Comparison of ENCODE assay signal across 20 cellular contexts in the genomic region with DNA sequence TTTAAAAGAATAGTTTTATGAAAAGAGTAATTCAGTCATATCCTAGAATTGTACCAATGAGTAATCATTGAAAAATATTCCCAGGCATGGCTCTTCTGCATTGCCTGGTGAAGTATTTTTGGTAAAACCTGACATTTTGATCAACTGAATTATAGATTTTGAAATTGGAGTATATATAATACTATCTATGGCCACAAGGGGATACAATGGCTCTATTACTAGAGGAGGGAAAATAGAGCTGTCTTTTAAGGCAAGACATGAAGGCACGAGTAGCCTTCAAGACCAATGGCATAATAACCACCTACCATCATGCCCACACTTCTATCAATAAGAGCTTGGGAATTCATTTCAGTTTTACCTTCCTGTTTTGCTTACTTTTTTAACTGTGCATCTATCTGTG.
DNase-seq lines count a peak whose midpoint lies in the region; ATAC-seq and TF ChIP-seq lines count a peak whose summit lies in the region.
"Had no signal": no experiment of that assay in that cellular context is flagged by ENCODE, and none has a peak within 500 bp of the region (broad histone marks: within the 10 kb centered on the region; RNA-seq: fewer than 3 reads in every experiment).

No MANE protein-coding gene starts in this region.

- no peaks in the 10 kb centered on the region for H3K9me3 Mint-ChIP-seq in neural crest cell
- H3K9me3 Mint-ChIP-seq in activated naive CD4-positive, alpha-beta T cell treated with anti-CD3 and anti-CD28 coated beads, Interleukin-2, amount 50 U/mL, for 72 hours, result peaks cover 0 to 13% of the 10 kb centered on the region in 2 donors
- H3K9me3 Mint-ChIP-seq: activated T-cell treated with anti-CD3 and anti-CD28 coated beads, Interleukin-2, amount 50 U/mL, for 24 hours had no signal

- no peaks in the 10 kb centered on the region for H3K36me3 Mint-ChIP-seq in neural crest cell (ENCODE audit: low read depth)
- no peaks in the 10 kb centered on the region for H3K36me3 Mint-ChIP-seq in activated naive CD4-positive, alpha-beta T cell treated with anti-CD3 and anti-CD28 coated beads, Interleukin-2, amount 50 U/mL, for 72 hours
- H3K36me3 Mint-ChIP-seq: natural killer cell had no signal

- no peak overlapping the region for H3K27ac ChIP-seq in coronary artery
- H3K27ac ChIP-seq: colonic mucosa, left lung, thyroid gland had no signal

- H3K9ac ChIP-seq in adipocyte (ENCODE audit: low read length), result no peak overlapping the region

- H3K27me3 ChIP-seq in GM06990 (replicated peaks; ENCODE audit: control insufficient read depth, insufficient read depth, low read length) (no peaks in the 10 kb centered on the region), adipocyte (replicated peaks; ENCODE audit: control insufficient read depth, insufficient read depth, low read length) (peaks cover 15% of the 10 kb centered on the region)
- H3K27me3 ChIP-seq: colonic mucosa, left lung, MG63, thyroid gland had no signal

- no peak overlapping the region for H3K4me3 Mint-ChIP-seq in neural crest cell
- H3K4me3 Mint-ChIP-seq: activated CD4-positive, alpha-beta T cell treated with anti-CD3 and anti-CD28 coated beads, Interleukin-2, amount 10 ng/mL, durations not matched to agents 24 days and 14 days; activated T-cell treated with anti-CD3 and anti-CD28 coated beads, Interleukin-2, amount 50 U/mL, for 24 hours; natural killer cell had no signal

- H3K9me3 ChIP-seq in adipocyte (ENCODE audit: control insufficient read depth, low read length), result no peaks in the 10 kb centered on the region
- H3K9me3 ChIP-seq: colonic mucosa, HAP-1, left lung, MG63, thyroid gland had no signal

- H3K27ac Mint-ChIP-seq in neural crest cell (ENCODE audit: unreplicated experiment), result no peak overlapping the region
- no peak overlapping the region for H3K27ac Mint-ChIP-seq in activated naive CD4-positive, alpha-beta T cell treated with anti-CD3 and anti-CD28 coated beads, Interleukin-2, amount 50 U/mL, for 72 hours
- H3K27ac Mint-ChIP-seq: activated CD4-positive, alpha-beta T cell treated with anti-CD3 and anti-CD28 coated beads, Interleukin-2, amount 10 ng/mL, durations not matched to agents 24 days and 14 days; activated T-cell treated with anti-CD3 and anti-CD28 coated beads, Interleukin-2, amount 50 U/mL, for 24 hours; natural killer cell had no signal

- H3K4me1 Mint-ChIP-seq in neural crest cell, result no peaks in the 10 kb centered on the region
- H3K4me1 Mint-ChIP-seq: activated CD4-positive, alpha-beta T cell treated with anti-CD3 and anti-CD28 coated beads, Interleukin-2, amount 10 ng/mL, durations not matched to agents 24 days and 14 days; natural killer cell had no signal

- H3K36me3 ChIP-seq in GM06990 (ENCODE audit: control insufficient read depth, insufficient read depth, low read length) (no peaks in the 10 kb centered on the region), adipocyte (ENCODE audit: control insufficient read depth, insufficient read depth, low read length, severe bottlenecking) (no peaks in the 10 kb centered on the region)
- H3K36me3 ChIP-seq: colonic mucosa, HAP-1, left lung, MG63, thyroid gland had no signal

- peak; percentile 36 for TF ChIP-seq CTCF in GM06990 (IDR thresholded peaks at IDR 0.05; ENCODE audit: insufficient read depth, low read length, poor library complexity, severe bottlenecking)
- TF ChIP-seq CTCF in neural crest cell (conservative IDR thresholded peaks at IDR 0.05), result peak; percentile 31
- no peak for TF ChIP-seq CTCF in coronary artery (IDR thresholded peaks at IDR 0.05)

- H3K4me1 ChIP-seq in adipocyte (ENCODE audit: control insufficient read depth, insufficient read depth, low read length), result no peaks in the 10 kb centered on the region
- H3K4me1 ChIP-seq: colonic mucosa, HAP-1, left lung, thyroid gland had no signal

- no peak for ATAC-seq in activated naive CD4-positive, alpha-beta T cell treated with anti-CD3 and anti-CD28 coated beads, Interleukin-2, amount 50 U/mL, for 72 hours
- ATAC-seq: esophagus mucosa, left lung, natural killer cell had no signal

- H3K27me3 Mint-ChIP-seq in neural crest cell (ENCODE audit: low read depth), result peaks cover 4% of the 10 kb centered on the region
- H3K27me3 Mint-ChIP-seq: activated CD4-positive, alpha-beta T cell treated with anti-CD3 and anti-CD28 coated beads, Interleukin-2, amount 10 ng/mL, durations not matched to agents 24 days and 14 days had no signal

- H3K4me3 ChIP-seq in GM06990 (replicated peaks; ENCODE audit: low read depth, low read length) (no peak overlapping the region), adipocyte (ENCODE audit: low read length) (no peak overlapping the region), coronary artery (no peak overlapping the region)
- H3K4me3 ChIP-seq: colonic mucosa, HAP-1, left lung, MG63, thyroid gland had no signal

- DNase-seq in GM06990 (ENCODE audit: extremely low read depth, insufficient read length), result no peak
- peak; percentile 8 for DNase-seq in HPDE6-E6E7 (ENCODE audit: extremely low spot score)
- peak; percentile 5 for DNase-seq in adipocyte (ENCODE audit: low read depth)
- no peak for DNase-seq in neural crest cell (ENCODE audit: low read depth, low spot score)
- DNase-seq in activated naive CD4-positive, alpha-beta T cell treated with anti-CD3 and anti-CD28 coated beads, Interleukin-2, amount 50 U/mL, for 72 hours (ENCODE audit: low spot score in 2 of 2), result no peak
- no peak for DNase-seq in stimulated activated naive CD4-positive, alpha-beta T cell treated with Interleukin-2 at 50 U/mL for 16 hours (lab: John Stamatoyannopoulos, UW)
- DNase-seq in coronary artery (ENCODE audit: low spot score), result no peak
- DNase-seq: activated CD4-positive, alpha-beta T cell treated with anti-CD3 and anti-CD28 coated beads, Interleukin-2, amount 10 ng/mL, durations not matched to agents 24 days and 14 days; activated T-cell treated with anti-CD3 and anti-CD28 coated beads, Interleukin-2, amount 50 U/mL, for 24 hours; colonic mucosa; left lung; MG63; natural killer cell; NCI-H2081; NCI-H69; SHP77; T-helper 9 cell; thyroid gland had no signal

Comparison
In these comparisons a context has a peak if more than half of its experiments do, and no peak if none do; other contexts are left out.
1. DNase-seq: peak in HPDE6-E6E7 (single experiment) and adipocyte (single experiment); none in GM06990 (single experiment), neural crest cell (single experiment), activated naive CD4-positive, alpha-beta T cell treated with anti-CD3 and anti-CD28 coated beads, Interleukin-2, amount 50 U/mL, for 72 hours (0 of 2), stimulated activated naive CD4-positive, alpha-beta T cell treated with Interleukin-2 at 50 U/mL for 16 hours (single experiment) and coronary artery (single experiment).